Comparison of ENCODE assay signal across 14 cellular contexts in genomic region chr7:42763137-42763551, GRCh38.
"Had no signal": no experiment of that assay in that cellular context is flagged by ENCODE, and none has a peak within 500 bp of the region (broad histone marks: within the 10 kb centered on the region; RNA-seq: fewer than 3 reads in every experiment).

No MANE protein-coding gene starts in this region.

- H3K9me3 ChIP-seq: esophagus muscularis mucosa, thoracic aorta had no signal

- H3K27me3 ChIP-seq: esophagus muscularis mucosa, right atrium auricular region, stomach had no signal

- ATAC-seq: activated CD4-positive, CD25-positive, alpha-beta regulatory T cell treated with anti-CD3 and anti-CD28 coated beads, Interleukin-2, amount 50 U/mL, for 24 hours; left cardiac atrium; naive thymus-derived CD8-positive, alpha-beta T cell had no signal

- H3K36me3 ChIP-seq: esophagus muscularis mucosa, right atrium auricular region, stomach, thoracic aorta had no signal

- DNase-seq: activated CD4-positive, alpha-beta memory T cell treated with anti-CD3 and anti-CD28 coated beads, Interleukin-2, amount 10 ng/mL, durations not matched to agents 7 days and 5 days; activated CD8-positive, alpha-beta memory T cell treated with anti-CD3 and anti-CD28 coated beads, Interleukin-2, amount 50 U/mL, for 48 hours; endodermal cell; immature natural killer cell; left cardiac atrium; naive thymus-derived CD8-positive, alpha-beta T cell; nucleus accumbens; stomach had no signal

- H3K4me3 ChIP-seq: esophagus muscularis mucosa, lung, right atrium auricular region, smooth muscle cell, stomach, thoracic aorta had no signal

- H3K4me2 ChIP-seq: smooth muscle cell had no signal

- H3K27ac ChIP-seq: esophagus muscularis mucosa, right atrium auricular region, stomach, thoracic aorta had no signal

- H3K4me1 ChIP-seq: right atrium auricular region, stomach had no signal
